19 cellular contexts compared by ENCODE assay signal in the genomic region with DNA sequence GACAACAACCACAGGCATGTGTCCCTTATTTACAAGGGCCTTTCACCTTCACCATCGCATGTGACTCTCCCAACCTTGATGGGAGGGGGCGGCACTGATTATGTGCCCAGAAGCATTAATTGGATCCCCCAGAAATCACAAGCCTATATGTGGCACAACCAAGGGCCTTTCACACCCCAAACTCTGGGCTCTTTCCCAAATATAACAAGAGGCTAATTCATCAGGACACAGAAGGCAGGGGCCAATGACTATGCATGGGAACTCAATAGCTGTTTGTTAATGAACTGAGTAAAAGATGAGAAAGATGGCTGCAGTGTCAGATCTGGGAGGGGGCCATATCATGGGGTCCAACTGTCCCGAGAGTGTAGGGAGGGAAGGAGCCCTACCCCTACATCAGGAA.
"Had no signal": no experiment of that assay in that cellular context is flagged by ENCODE, and none has a peak within 500 bp of the region (broad histone marks: within the 10 kb centered on the region; RNA-seq: fewer than 3 reads in every experiment).

No MANE protein-coding gene starts in this region.

- H3K27me3 Mint-ChIP-seq: natural killer cell treated with Interleukin-12 subunit alpha and Interleukin-12 subunit beta and Interleukin-15 and Interleukin-18, amount 100 ng/mL, for 72 hours had no signal

- H3K4me3 ChIP-seq: coronary artery, dorsolateral prefrontal cortex, heart left ventricle, neural progenitor cell, psoas muscle, skin epidermis, stomach had no signal

- H3K36me3 ChIP-seq: heart left ventricle, neural progenitor cell, stomach had no signal

- H3K36me3 Mint-ChIP-seq: natural killer cell treated with Interleukin-12 subunit alpha and Interleukin-12 subunit beta and Interleukin-15 and Interleukin-18, amount 100 ng/mL, for 72 hours; neural progenitor cell had no signal

- H3K27ac ChIP-seq: coronary artery, heart left ventricle, neural progenitor cell, parathyroid adenoma, psoas muscle, stomach had no signal

- H3K4me3 Mint-ChIP-seq: natural killer cell treated with Interleukin-12 subunit alpha and Interleukin-12 subunit beta and Interleukin-15 and Interleukin-18, amount 100 ng/mL, for 72 hours; neural progenitor cell had no signal

- H3K4me2 ChIP-seq: neural progenitor cell had no signal

- DNase-seq: dorsolateral prefrontal cortex; effector CD8-positive, alpha-beta T cell; foreskin melanocyte; kidney glomerular epithelial cell; mammary epithelial cell; midbrain; psoas muscle; retina; stimulated activated CD4-positive, alpha-beta T cell treated with anti-CD3 and anti-CD28 coated beads, Interleukin-2, amount 100 ng/mL, for 24 hours; stimulated activated CD4-positive, alpha-beta T cell treated with anti-CD3 and anti-CD28 coated beads, Interleukin-4, amount 100 ng/mL, for 4 hours; stimulated activated naive CD4-positive, alpha-beta T cell; stomach; trophoblast cell had no signal

- H3K9ac ChIP-seq: neural progenitor cell, parathyroid adenoma had no signal

- H3K79me2 ChIP-seq: parathyroid adenoma had no signal

- H2AFZ ChIP-seq: neural progenitor cell, parathyroid adenoma had no signal

- H3K4me1 Mint-ChIP-seq: neural progenitor cell had no signal

- H3K4me1 ChIP-seq: neural progenitor cell, parathyroid adenoma, psoas muscle, stomach had no signal

- H3K27ac Mint-ChIP-seq: natural killer cell treated with Interleukin-12 subunit alpha and Interleukin-12 subunit beta and Interleukin-15 and Interleukin-18, amount 100 ng/mL, for 72 hours; neural progenitor cell had no signal

- H3K9me3 Mint-ChIP-seq: natural killer cell treated with Interleukin-12 subunit alpha and Interleukin-12 subunit beta and Interleukin-15 and Interleukin-18, amount 100 ng/mL, for 72 hours; neural progenitor cell had no signal

- H3K27me3 ChIP-seq: dorsolateral prefrontal cortex, heart left ventricle, neural progenitor cell, stomach had no signal

- H3K9me3 ChIP-seq: heart left ventricle, psoas muscle, stomach had no signal
